Comparison of ENCODE assay signal across 11 cellular contexts in the genomic region with DNA sequence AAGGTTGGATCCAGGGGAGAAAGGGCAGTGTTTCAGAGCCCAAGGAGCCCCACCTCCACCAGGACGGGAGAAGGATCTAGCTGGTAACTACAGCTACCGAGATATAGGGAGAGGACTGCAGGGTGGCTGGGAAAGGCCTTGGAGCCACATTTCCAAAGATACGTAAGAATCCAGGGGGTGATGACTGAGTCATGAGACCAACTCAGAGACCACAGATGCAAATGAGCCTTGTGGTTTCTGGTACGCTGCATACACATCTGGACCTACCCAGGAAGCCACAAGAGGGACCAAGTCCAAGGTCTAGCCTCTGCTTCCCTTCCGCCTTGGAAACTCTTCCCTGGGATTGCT. TPM values are rescaled to one million over a fixed set of nuclear protein-coding genes. Genes with fewer than 3 reads are reported as not detected.
A peak's percentile ranks its signal among the peaks of the same experiment; 100 is the strongest.
DNase-seq lines count a peak whose midpoint lies in the region; ATAC-seq and TF ChIP-seq lines count a peak whose summit lies in the region.
"Had no signal": no experiment of that assay in that cellular context is flagged by ENCODE, and none has a peak within 500 bp of the region (broad histone marks: within the 10 kb centered on the region; RNA-seq: fewer than 3 reads in every experiment).

No MANE protein-coding gene starts in this region.

- peaks cover 9% of the 10 kb centered on the region for H3K4me1 ChIP-seq in mesodermal cell (ENCODE audit: control insufficient read depth, insufficient read depth, low read length, poor library complexity, severe bottlenecking)

- peak; percentile 71 for ATAC-seq in HG03103 (IDR thresholded peaks at IDR 0.05; ENCODE audit: low read depth, unreplicated experiment)
- ATAC-seq in GM18520 (IDR thresholded peaks at IDR 0.05; ENCODE audit: unreplicated experiment): no peak
- ATAC-seq in HG03095 (IDR thresholded peaks at IDR 0.05; ENCODE audit: unreplicated experiment): no peak

- peaks cover 21% of the 10 kb centered on the region for H3K27me3 Mint-ChIP-seq in activated CD4-positive, alpha-beta T cell treated with anti-CD3 and anti-CD28 coated beads, Interleukin-2, amount 10 ng/mL, durations not matched to agents 7 days and 5 days

- H3K27ac ChIP-seq in mesodermal cell (ENCODE audit: low read depth, low read length, severe bottlenecking): peak overlapping the region; percentile 16
- H3K27ac ChIP-seq: RWPE1 had no signal

- H3K9me3 Mint-ChIP-seq in activated CD4-positive, alpha-beta T cell treated with anti-CD3 and anti-CD28 coated beads, Interleukin-2, amount 10 ng/mL, durations not matched to agents 7 days and 5 days: no peaks in the 10 kb centered on the region

- H3K27ac Mint-ChIP-seq in activated CD4-positive, alpha-beta T cell treated with anti-CD3 and anti-CD28 coated beads, Interleukin-2, amount 10 ng/mL, durations not matched to agents 7 days and 5 days: no peak overlapping the region

- 89 to 94% methylated on average over 2 to 4 of the region's 5 CpGs for WGBS in mesodermal cell (ENCODE audit: insufficient coverage in 2 of 2), 2 experiments

- H3K4me3 ChIP-seq in WI38 (ENCODE audit: low read depth, low read length) (0 out of 2 replicates have a peak overlapping the region, but pooled peaks have one; percentile 8), mesodermal cell (ENCODE audit: extremely low read depth, insufficient read depth, low read length, poor library complexity, severe bottlenecking) (no peak overlapping the region)

- H3K36me3 ChIP-seq in mesodermal cell (ENCODE audit: control insufficient read depth, insufficient read depth, low read length): no peaks in the 10 kb centered on the region

- H3K4me1 Mint-ChIP-seq in activated CD4-positive, alpha-beta T cell treated with anti-CD3 and anti-CD28 coated beads, Interleukin-2, amount 10 ng/mL, durations not matched to agents 7 days and 5 days: peaks cover 3% of the 10 kb centered on the region

- no peak for TF ChIP-seq CTCF in WI38 (IDR thresholded peaks at IDR 0.05; ENCODE audit: low read depth, low read length)

- CTCF ChIA-PET in activated CD4-positive, alpha-beta T cell treated with anti-CD3 and anti-CD28 coated beads, Interleukin-2, amount 10 ng/mL, durations not matched to agents 7 days and 5 days (lab: Charles Lee): interaction anchor here (0.6 to 1.4 kb wide), 2 partner anchors 10 to 625 kb away, joined by 3 read pairs; no protein-coding TSS in a partner anchor

- H3K9me3 ChIP-seq in mesodermal cell (ENCODE audit: control insufficient read depth, low read length): no peaks in the 10 kb centered on the region

- no peak overlapping the region for H3K4me3 Mint-ChIP-seq in activated CD4-positive, alpha-beta T cell treated with anti-CD3 and anti-CD28 coated beads, Interleukin-2, amount 10 ng/mL, durations not matched to agents 7 days and 5 days

- POLR2A ChIA-PET in activated CD4-positive, alpha-beta T cell treated with anti-CD3 and anti-CD28 coated beads, Interleukin-2, amount 10 ng/mL, durations not matched to agents 7 days and 5 days (lab: Charles Lee): interaction anchor here (0.6 kb wide), 1 partner anchor 1121 kb away, joined by 3 read pairs; no protein-coding TSS in a partner anchor

- peak; percentile 97 for DNase-seq in Daoy (ENCODE audit: low read depth)
- no peak for DNase-seq in activated CD4-positive, alpha-beta T cell treated with anti-CD3 and anti-CD28 coated beads, Interleukin-2, amount 10 ng/mL, durations not matched to agents 7 days and 5 days
- no peak for DNase-seq in effector CD8-positive, alpha-beta T cell (lab: John Stamatoyannopoulos, UW)
- DNase-seq: activated naive CD4-positive, alpha-beta T cell treated with Interleukin-2 at 50 U/mL for 16 hours had no signal

- H3K36me3 Mint-ChIP-seq in activated CD4-positive, alpha-beta T cell treated with anti-CD3 and anti-CD28 coated beads, Interleukin-2, amount 10 ng/mL, durations not matched to agents 7 days and 5 days (ENCODE audit: low read depth): no peaks in the 10 kb centered on the region

RNA-seq across cellular contexts. Expression of gene IGDCC4, which starts 13.5 kb away (rescaled TPM):
- 0.24 and 0.34 TPM in 2 replicates for total RNA-seq in Daoy (2014; rRNA removed; shearing (Covaris generic))
- 11.1 TPM for polyA plus RNA-seq in mesodermal cell (2013, experiment 1 of 2)
- polyA plus RNA-seq in mesodermal cell (2013, experiment 2 of 2): 11.0 TPM
- under 1 TPM; 0.06 to 0.12 TPM for total RNA-seq in activated CD4-positive, alpha-beta T cell treated with anti-CD3 and anti-CD28 coated beads, Interleukin-2, amount 10 ng/mL, durations not matched to agents 7 days and 5 days

RNA-seq across cellular contexts. Expression of gene IGDCC3, which starts 31.5 kb away (rescaled TPM):
- not detected in 2 replicates for total RNA-seq in Daoy (2014; rRNA removed; shearing (Covaris generic))
- 113 TPM for polyA plus RNA-seq in mesodermal cell (2013, experiment 1 of 2)
- 107 TPM for polyA plus RNA-seq in mesodermal cell (2013, experiment 2 of 2)
- not detected for total RNA-seq in activated CD4-positive, alpha-beta T cell treated with anti-CD3 and anti-CD28 coated beads, Interleukin-2, amount 10 ng/mL, durations not matched to agents 7 days and 5 days
- polyA plus RNA-seq: keratinocyte had no signal
